In genomic region chr6:44237021-44237812, GRCh38 we compare ENCODE assay signal across 8 cellular contexts. TPM values are rescaled to one million over a fixed set of nuclear protein-coding genes. Genes with fewer than 3 reads are reported as not detected.
DNase-seq lines count a peak whose midpoint lies in the region; ATAC-seq and TF ChIP-seq lines count a peak whose summit lies in the region.

No MANE protein-coding gene starts in this region.

- H3K9me3 ChIP-seq in PC-9 (ENCODE audit: insufficient read depth, low read depth) (no peaks in the 10 kb centered on the region), fibroblast of lung (ENCODE audit: control insufficient read depth, insufficient read depth, low read depth, low read length) (no peaks in the 10 kb centered on the region), stomach smooth muscle (ENCODE audit: control insufficient read depth in 2 of 2, low read length in 2 of 2) (no peaks in the 10 kb centered on the region)

- no peaks in the 10 kb centered on the region for H3K27me3 ChIP-seq in PC-9 (ENCODE audit: insufficient read depth, low read depth)
- no peaks in the 10 kb centered on the region for H3K27me3 ChIP-seq in fibroblast of lung (ENCODE audit: control insufficient read depth, insufficient read depth, low read length)
- no peaks in the 10 kb centered on the region for H3K27me3 ChIP-seq in stomach smooth muscle (ENCODE audit: control insufficient read depth in 1 of 2, insufficient read depth in 2 of 2, low read length in 2 of 2)

- H3K27ac ChIP-seq in PC-9 (peak overlapping the region; percentile 34; the same call in 1 of the 2 replicates), fibroblast of lung (ENCODE audit: insufficient read depth, low read length) (peak overlapping the region; percentile 83), stomach smooth muscle (ENCODE audit: low read length) (peak overlapping the region; percentile 97)

- H3K9me2 ChIP-seq in PC-9 (ENCODE audit: insufficient read depth): no peaks in the 10 kb centered on the region

- POLR2A ChIA-PET in PC-9 (lab: Charles Lee; ENCODE audit: unreplicated experiment): interaction anchor here (0.6 to 0.7 kb wide), 4 partner anchors 9 to 571 kb away, joined by 4 to 17 read pairs (median 9); partner anchors contain the start of gene HSP90AB1

- intact Hi-C loops in PC-9 (cut with micrococcal nuclease; ENCODE audit: unreplicated experiment): loop anchor here (1.0 kb wide), 2 partner anchors 9 to 65 kb away; no protein-coding TSS in a partner anchor

- CTCF ChIA-PET in PC-9 (lab: Charles Lee): interaction anchor here (0.6 to 1.2 kb wide), 5 partner anchors 9 to 722 kb away, joined by 3 to 8 read pairs (median 3); no protein-coding TSS in a partner anchor

- H3K36me3 ChIP-seq in PC-9 (ENCODE audit: low read depth): no peaks in the 10 kb centered on the region
- H3K36me3 ChIP-seq in fibroblast of lung (ENCODE audit: control insufficient read depth, insufficient read depth, low read length): peaks cover 1% of the 10 kb centered on the region
- H3K36me3 ChIP-seq in stomach smooth muscle (ENCODE audit: control insufficient read depth in 2 of 2, insufficient read depth in 2 of 2, low read length in 2 of 2): peaks cover 7 to 13% of the 10 kb centered on the region in 2 donors

- TF ChIP-seq RAD21 in Ishikawa (IDR thresholded peaks at IDR 0.05; ENCODE audit: low read depth): no peak

- H3K79me2 ChIP-seq in PC-9 (ENCODE audit: low read depth) (no peaks in the 10 kb centered on the region), fibroblast of lung (ENCODE audit: control insufficient read depth, insufficient read depth, low read length) (no peaks in the 10 kb centered on the region)

- TF ChIP-seq EP300 in Ishikawa (IDR thresholded peaks at IDR 0.05; ENCODE audit: borderline replicate concordance): no peak

- H3K4me3 ChIP-seq in PC-9: peak overlapping the region; percentile 63
- peak overlapping the region; percentile 52 to 73 (median 57) for H3K4me3 ChIP-seq in fibroblast of lung (replicated peaks in 1 of 4; ENCODE audit: control extremely low read depth in 1 of 4, insufficient read depth in 1 of 4, low read depth in 3 of 4, low read length in 4 of 4)
- peak overlapping the region; percentile 79 to 84 for H3K4me3 ChIP-seq in stomach smooth muscle (ENCODE audit: low read length in 2 of 2)

- TF ChIP-seq CTCF in PC-9 (conservative IDR thresholded peaks at IDR 0.05) (no peak), fibroblast of lung (conservative IDR thresholded peaks at IDR 0.05 in 1 of 2, IDR thresholded peaks at IDR 0.05 in 1 of 2; ENCODE audit: low read depth in 1 of 2, low read length in 2 of 2) (no peak)

- TSS peak; percentile 88 for BruUV-seq in PC-9 (replicated peaks; lab: Mats Ljungman, UMichigan)

- peaks cover 27% of the 10 kb centered on the region for H3F3A ChIP-seq in PC-9 (ENCODE audit: insufficient read depth, low read depth)

- peak; percentile 69 for DNase-seq in COR-L47 (lab: John Stamatoyannopoulos, UW)
- DNase-seq in PC-9: peak; percentile 93 to 98
- peak; percentile 39 for DNase-seq in activated T-helper 1 cell treated with Interleukin-2 at 50 U/mL for 16 hours (ENCODE audit: low read depth)
- peak; percentile 95 to 96 for DNase-seq in fibroblast of lung (ENCODE audit: low read depth in 2 of 2)
- peak; percentile 99 for DNase-seq in myocyte (ENCODE audit: low read depth)

- peak; percentile 54 for ATAC-seq in GM21528 (IDR thresholded peaks at IDR 0.05; ENCODE audit: low FRiP score, unreplicated experiment)

- H4K20me1 ChIP-seq in PC-9 (ENCODE audit: insufficient read depth) (no peaks in the 10 kb centered on the region), fibroblast of lung (ENCODE audit: control insufficient read depth, extremely low read depth, insufficient read depth, low read length) (no peaks in the 10 kb centered on the region)

- peak overlapping the region; percentile 89 for H2AFZ ChIP-seq in PC-9
- H2AFZ ChIP-seq in fibroblast of lung (ENCODE audit: low read length): peak overlapping the region; percentile 58

- H3K4me2 ChIP-seq in PC-9 (peak overlapping the region; percentile 80), fibroblast of lung (ENCODE audit: extremely low read depth, insufficient read depth, low read length) (peak overlapping the region; percentile 69)

- peak overlapping the region; percentile 83 for H3K9ac ChIP-seq in fibroblast of lung (ENCODE audit: insufficient read depth, low read length)
- peak overlapping the region; percentile 80 to 85 for H3K9ac ChIP-seq in stomach smooth muscle (ENCODE audit: low read length in 2 of 2)

- H3K4me1 ChIP-seq in PC-9 (replicated peaks; ENCODE audit: insufficient read depth) (peaks cover 17% of the 10 kb centered on the region), fibroblast of lung (ENCODE audit: control insufficient read depth, extremely low read depth, insufficient read depth, low read length) (peaks cover 18% of the 10 kb centered on the region), stomach smooth muscle (ENCODE audit: control insufficient read depth, insufficient read depth, low read length) (peaks cover 57% of the 10 kb centered on the region)

TF ChIP-seq in Ishikawa, 13 proteins besides CTCF, POLR2A, EP300 and RAD21:
- TF ChIP-seq NFIC (IDR thresholded peaks at IDR 0.05) (peak; percentile 58; the same call in 1 of the 2 replicates), TCF12 (IDR thresholded peaks at IDR 0.05; ENCODE audit: low read depth) (no peak; the same call in 1 of the 2 replicates)

RNA-seq across cellular contexts. Expression of gene HSP90AB1, which starts 9.7 kb away (rescaled TPM):
- total RNA-seq in PC-9 (2021) (895 and 1,136 TPM in 2 replicates), fibroblast of lung (449 and 452 TPM in 2 replicates), myocyte (1,588 and 1,639 TPM in 2 replicates)
- polyA plus RNA-seq in fibroblast of lung: 775 and 1,146 TPM in 2 replicates
- 584 and 848 TPM in 2 replicates for polyA plus RNA-seq in fibroblast of lung (2012)
- polyA minus RNA-seq in fibroblast of lung (ENCODE audit: low replicate concordance): 305 and 449 TPM in 2 replicates
- 942 TPM for polyA plus RNA-seq in myocyte (2012)

RNA-seq across cellular contexts. Expression of gene SLC29A1, which starts 13.8 kb away (rescaled TPM):
- 45.3 and 46.9 TPM in 2 replicates for total RNA-seq in PC-9 (2021)
- 7.7 and 13.4 TPM in 2 replicates for total RNA-seq in fibroblast of lung
- 21.9 and 43.6 TPM in 2 replicates for polyA plus RNA-seq in fibroblast of lung
- polyA plus RNA-seq in fibroblast of lung (2012): 16.4 and 32.8 TPM in 2 replicates
- 48.1 and 108 TPM in 2 replicates for polyA minus RNA-seq in fibroblast of lung (ENCODE audit: low replicate concordance)
- total RNA-seq in myocyte: 159 and 244 TPM in 2 replicates
- polyA plus RNA-seq in myocyte (2012): 361 TPM

RNA-seq across cellular contexts. Expression of gene SLC35B2, which starts 20.1 kb away (rescaled TPM):
- total RNA-seq in PC-9 (2021) (57.6 and 59.7 TPM in 2 replicates), fibroblast of lung (57.0 and 88.4 TPM in 2 replicates), myocyte (51.4 and 55.6 TPM in 2 replicates)
- 89.4 and 94.1 TPM in 2 replicates for polyA plus RNA-seq in fibroblast of lung
- polyA plus RNA-seq in fibroblast of lung (2012): 66.0 and 83.4 TPM in 2 replicates
- 109 and 171 TPM in 2 replicates for polyA minus RNA-seq in fibroblast of lung (ENCODE audit: low replicate concordance)
- polyA plus RNA-seq in myocyte (2012): 82.4 TPM

RNA-seq across cellular contexts. Expression of gene MYMX, which starts 20.5 kb away (rescaled TPM):
- not detected in 2 replicates for total RNA-seq in PC-9 (2021)
- not detected in 2 replicates for total RNA-seq in fibroblast of lung
- polyA plus RNA-seq in fibroblast of lung: not detected in 2 replicates
- not detected in 2 replicates for polyA plus RNA-seq in fibroblast of lung (2012)
- polyA minus RNA-seq in fibroblast of lung (ENCODE audit: low replicate concordance): not detected in 2 replicates
- 109 and 219 TPM in 2 replicates for total RNA-seq in myocyte
- 119 TPM for polyA plus RNA-seq in myocyte (2012)

RNA-seq across cellular contexts. Expression of gene NFKBIE, which starts 28.1 kb away (rescaled TPM):
- 7.6 and 10.2 TPM in 2 replicates for total RNA-seq in PC-9 (2021)
- 5.4 and 6.4 TPM in 2 replicates for total RNA-seq in fibroblast of lung
- 1.6 and 3.7 TPM in 2 replicates for polyA plus RNA-seq in fibroblast of lung
- polyA plus RNA-seq in fibroblast of lung (2012): 3.8 and 5.9 TPM in 2 replicates
- polyA minus RNA-seq in fibroblast of lung (ENCODE audit: low replicate concordance): 0.71 and 7.1 TPM in 2 replicates
- 7.8 and 12.8 TPM in 2 replicates for total RNA-seq in myocyte
- polyA plus RNA-seq in myocyte (2012): 4.3 TPM

Comparison
In these comparisons a context has a peak if more than half of its experiments do, and no peak if none do; other contexts are left out.
1. Peak in every context shown above with its lines: DNase-seq, ATAC-seq, H3K4me3 ChIP-seq and H3K27ac ChIP-seq.
2. DNase-seq: peak in every context shown above with its lines; median percentile 99 in myocyte; 96 in PC-9; 96 in fibroblast of lung; 69 in COR-L47; 39 in activated T-helper 1 cell treated with Interleukin-2 at 50 U/mL for 16 hours.
3. H3K27ac ChIP-seq: peak in every context shown above with its lines; median percentile 97 in stomach smooth muscle; 83 in fibroblast of lung; 34 in PC-9.